ENCODE assay signal across 13 cellular contexts in genomic region chr10:114479836-114480235, GRCh38.
"Had no signal": no experiment of that assay in that cellular context is flagged by ENCODE, and none has a peak within 500 bp of the region (broad histone marks: within the 10 kb centered on the region; RNA-seq: fewer than 3 reads in every experiment).

No MANE protein-coding gene starts in this region.

- H3K9me3 ChIP-seq: neutrophil, upper lobe of left lung had no signal

- H3K27ac Mint-ChIP-seq: activated T-helper 1 cell treated with anti-CD3 and anti-CD28 coated beads, Interleukin-12 subunit alpha, Interleukin-12 subunit beta, Interleukin-2, Interleukin-4 antibody, amounts not matched to agents 30 ng/mL and 10 ng/mL and 1 ng/mL, durations not matched to agents 14 hours and 24 hours and 36 hours; T-helper 2 cell treated with Interferon-gamma antibody and Interleukin-4, amounts not matched to agents 5 μg/mL and 100 μg/mL, for 36 hours had no signal

- H3K4me3 Mint-ChIP-seq: activated T-helper 1 cell treated with anti-CD3 and anti-CD28 coated beads, Interleukin-12 subunit alpha, Interleukin-12 subunit beta, Interleukin-2, Interleukin-4 antibody, amounts not matched to agents 30 ng/mL and 10 ng/mL and 1 ng/mL, durations not matched to agents 14 hours and 24 hours and 36 hours; stimulated activated memory B cell treated with anti-CD40 and anti-IgM and Interleukin-4, amounts not matched to agents 10 μg/mL and 1 μg/mL and 100 μg/mL, for 72 hours; T-helper 2 cell treated with Interferon-gamma antibody and Interleukin-4, amounts not matched to agents 5 μg/mL and 100 μg/mL, for 36 hours had no signal

- H3K27ac ChIP-seq: brain microvascular endothelial cell, neutrophil, upper lobe of left lung had no signal

- ATAC-seq: stimulated activated memory B cell treated with anti-CD40 and anti-IgM and Interleukin-4, amounts not matched to agents 10 μg/mL and 1 μg/mL and 100 μg/mL, for 72 hours had no signal

- H3K27me3 ChIP-seq: brain microvascular endothelial cell, neutrophil, upper lobe of left lung had no signal

- H3K27me3 Mint-ChIP-seq: stimulated activated memory B cell treated with anti-CD40 and anti-IgM and Interleukin-4, amounts not matched to agents 10 μg/mL and 1 μg/mL and 100 μg/mL, for 72 hours had no signal

- H3K9me3 Mint-ChIP-seq: activated T-helper 1 cell treated with anti-CD3 and anti-CD28 coated beads, Interleukin-12 subunit alpha, Interleukin-12 subunit beta, Interleukin-2, Interleukin-4 antibody, amounts not matched to agents 30 ng/mL and 10 ng/mL and 1 ng/mL, durations not matched to agents 14 hours and 24 hours and 36 hours; stimulated activated memory B cell treated with anti-CD40 and anti-IgM and Interleukin-4, amounts not matched to agents 10 μg/mL and 1 μg/mL and 100 μg/mL, for 72 hours; T-helper 2 cell treated with Interferon-gamma antibody and Interleukin-4, amounts not matched to agents 5 μg/mL and 100 μg/mL, for 36 hours had no signal

- H3K4me3 ChIP-seq: smooth muscle cell, upper lobe of left lung had no signal

- H3K36me3 ChIP-seq: brain microvascular endothelial cell, neutrophil had no signal

- DNase-seq: activated CD4-positive, alpha-beta T cell treated with anti-CD3 and anti-CD28 coated beads, Interleukin-2, amount 50 U/mL, for 4 hours; activated naive CD4-positive, alpha-beta T cell treated with anti-CD3 and anti-CD28 coated beads, Interleukin-2, amount 50 U/mL, for 16 hours; brain microvascular endothelial cell; dermis blood vessel endothelial cell; islet precursor cell; posterior cingulate gyrus; SHP77 treated with DMSO at 0.1 percent for 48 hours; upper lobe of left lung had no signal
